Comparison of ENCODE assay signal across 23 cellular contexts in the genomic region with DNA sequence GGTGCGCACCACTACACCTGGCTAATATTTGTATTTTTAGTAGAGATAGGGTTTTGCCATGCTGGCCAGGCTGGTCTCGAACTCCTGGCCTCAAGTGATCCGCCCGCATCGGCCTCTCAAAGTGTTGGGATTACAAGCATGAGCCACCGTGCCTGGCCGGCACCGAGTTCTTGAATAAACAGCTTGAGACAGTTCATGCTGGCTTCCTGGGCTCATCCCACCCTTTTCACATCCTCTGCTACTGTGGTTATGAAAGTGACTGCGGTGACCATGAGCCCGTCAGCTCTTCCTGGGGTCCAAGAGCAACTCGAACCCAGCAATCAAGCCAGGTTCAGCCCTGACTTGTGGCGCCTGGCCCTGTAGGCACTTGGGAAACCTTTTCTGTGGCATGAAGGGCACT.
"Had no signal": no experiment of that assay in that cellular context is flagged by ENCODE, and none has a peak within 500 bp of the region (broad histone marks: within the 10 kb centered on the region; RNA-seq: fewer than 3 reads in every experiment).

No MANE protein-coding gene starts in this region.

- H3K4me3 Mint-ChIP-seq: activated CD8-positive, alpha-beta T cell treated with anti-CD3 and anti-CD28 coated beads, Interleukin-2, amount 10 ng/mL, durations not matched to agents 7 days and 5 days; activated naive CD4-positive, alpha-beta T cell treated with anti-CD3 and anti-CD28 coated beads, Interleukin-2, amount 50 U/mL, for 24 hours; activated T-helper 1 cell treated with anti-CD3 and anti-CD28 coated beads, Interleukin-12 subunit alpha, Interleukin-12 subunit beta, Interleukin-2, Interleukin-4 antibody, amounts not matched to agents 30 ng/mL and 10 ng/mL and 1 ng/mL, durations not matched to agents 14 hours and 24 hours and 36 hours; brain; IgD-negative memory B cell; T-helper 1 cell treated with Interleukin-12 subunit alpha and Interleukin-12 subunit beta and Interleukin-4 antibody, amounts not matched to agents 30 μg/mL and 1 μg/mL, for 36 hours had no signal

- H3K27me3 Mint-ChIP-seq: activated naive CD4-positive, alpha-beta T cell treated with anti-CD3 and anti-CD28 coated beads, Interleukin-2, amount 50 U/mL, for 24 hours; IgD-negative memory B cell had no signal

- H3K9me3 Mint-ChIP-seq: activated naive CD4-positive, alpha-beta T cell treated with anti-CD3 and anti-CD28 coated beads, Interleukin-2, amount 50 U/mL, for 24 hours; activated T-helper 1 cell treated with anti-CD3 and anti-CD28 coated beads, Interleukin-12 subunit alpha, Interleukin-12 subunit beta, Interleukin-2, Interleukin-4 antibody, amounts not matched to agents 30 ng/mL and 10 ng/mL and 1 ng/mL, durations not matched to agents 14 hours and 24 hours and 36 hours; IgD-negative memory B cell; T-helper 1 cell treated with Interleukin-12 subunit alpha and Interleukin-12 subunit beta and Interleukin-4 antibody, amounts not matched to agents 30 μg/mL and 1 μg/mL, for 36 hours had no signal

- H3K36me3 Mint-ChIP-seq: activated naive CD4-positive, alpha-beta T cell treated with anti-CD3 and anti-CD28 coated beads, Interleukin-2, amount 50 U/mL, for 24 hours had no signal

- H3K4me1 Mint-ChIP-seq: activated naive CD4-positive, alpha-beta T cell treated with anti-CD3 and anti-CD28 coated beads, Interleukin-2, amount 50 U/mL, for 24 hours; IgD-negative memory B cell had no signal

- FAIRE-seq: RCC 7860 had no signal

- ATAC-seq: activated CD4-positive, CD25-positive, alpha-beta regulatory T cell treated with anti-CD3 and anti-CD28 coated beads, Interleukin-2, amount 50 U/mL, for 24 hours; activated CD8-positive, alpha-beta T cell treated with anti-CD3 and anti-CD28 coated beads, Interleukin-2, amount 10 ng/mL, durations not matched to agents 7 days and 5 days had no signal

- DNase-seq: activated CD4-positive, alpha-beta T cell treated with anti-CD3 and anti-CD28 coated beads for 4 hours; activated CD4-positive, alpha-beta T cell treated with anti-CD3 and anti-CD28 coated beads, Interleukin-2, amount 50 U/mL, for 4 hours; activated CD8-positive, alpha-beta memory T cell treated with anti-CD3 and anti-CD28 coated beads, Interleukin-2, amount 50 U/mL, for 48 hours; activated CD8-positive, alpha-beta T cell treated with anti-CD3 and anti-CD28 coated beads, Interleukin-2, amount 10 ng/mL, durations not matched to agents 7 days and 5 days; activated effector memory CD4-positive, alpha-beta T cell treated with Interleukin-2 at 50 U/mL for 16 hours; activated naive CD4-positive, alpha-beta T cell; activated T-cell treated with anti-CD3 and anti-CD28 coated beads, Interleukin-2, amount 50 U/mL, for 1 hour; KG1; NCI-H1092 treated with DMSO at 0.1 percent for 48 hours; NCI-H1417 treated with DMSO at 0.1 percent for 48 hours; NCI-H1694 treated with DMSO at 0.1 percent for 48 hours; NCI-H2029 treated with DMSO at 0.1 percent for 48 hours; NCI-H446; NCI-H524; NCI-H748 treated with DMSO at 0.1 percent for 48 hours; SHP77 treated with DMSO at 0.1 percent for 48 hours had no signal

- H3K27ac Mint-ChIP-seq: activated CD8-positive, alpha-beta T cell treated with anti-CD3 and anti-CD28 coated beads, Interleukin-2, amount 10 ng/mL, durations not matched to agents 7 days and 5 days; activated naive CD4-positive, alpha-beta T cell treated with anti-CD3 and anti-CD28 coated beads, Interleukin-2, amount 50 U/mL, for 24 hours; activated T-helper 1 cell treated with anti-CD3 and anti-CD28 coated beads, Interleukin-12 subunit alpha, Interleukin-12 subunit beta, Interleukin-2, Interleukin-4 antibody, amounts not matched to agents 30 ng/mL and 10 ng/mL and 1 ng/mL, durations not matched to agents 14 hours and 24 hours and 36 hours; brain; IgD-negative memory B cell; T-helper 1 cell treated with Interleukin-12 subunit alpha and Interleukin-12 subunit beta and Interleukin-4 antibody, amounts not matched to agents 30 μg/mL and 1 μg/mL, for 36 hours had no signal
